Comparison of ENCODE assay signal across 11 cellular contexts in genomic region chr1:161461450-161462204, GRCh38. TPM values are rescaled to one million over a fixed set of nuclear protein-coding genes. Genes with fewer than 3 reads are reported as not detected.
DNase-seq lines count a peak whose midpoint lies in the region; ATAC-seq, FAIRE-seq and TF ChIP-seq lines count a peak whose summit lies in the region.
"Not testable (repeated sequence)": the region's sequence is repeated elsewhere in the genome, so short reads cannot be mapped to it uniquely, and the experiment has no call there.
"Had no signal": no experiment of that assay in that cellular context is flagged by ENCODE, and none has a peak within 500 bp of the region (broad histone marks: within the 10 kb centered on the region; RNA-seq: fewer than 3 reads in every experiment).

No MANE protein-coding gene starts in this region.

- not testable (repeated sequence) for H3F3A ChIP-seq in GM23338 (replicated peaks; ENCODE audit: low read depth)

- ATAC-seq in GM18520 (IDR thresholded peaks at IDR 0.05; ENCODE audit: unreplicated experiment) (peak; percentile 38), GM19467 (IDR thresholded peaks at IDR 0.05; ENCODE audit: unreplicated experiment) (peak; percentile 43), GM23338 (peak; percentile 74), HG02973 (IDR thresholded peaks at IDR 0.05; ENCODE audit: unreplicated experiment) (peak; percentile 32), HG03439 (IDR thresholded peaks at IDR 0.05; ENCODE audit: unreplicated experiment) (peak; percentile 60), Right ventricle myocardium superior (ENCODE audit: poor library complexity) (peak; percentile 27), pancreas (peak; percentile 47 to 84 (median 78))
- peak; percentile 51 for ATAC-seq in activated CD4-positive, alpha-beta T cell treated with anti-CD3 and anti-CD28 coated beads for 36 hours

- H3K27me3 ChIP-seq in GM23338 (ENCODE audit: insufficient read depth) = peaks cover 25% of the 10 kb centered on the region
- H3K27me3 ChIP-seq in pancreas = not testable (repeated sequence)

- H3K36me3 Mint-ChIP-seq in GM23338 (ENCODE audit: low read depth); activated CD4-positive, alpha-beta T cell treated with anti-CD3 and anti-CD28 coated beads for 36 hours (ENCODE audit: low read depth): not testable (repeated sequence)

- H3K4me2 ChIP-seq in GM23338 = not testable (repeated sequence)

- not testable (repeated sequence) for H4K20me1 ChIP-seq in GM23338 (replicated peaks; ENCODE audit: insufficient read depth)

- H3K36me3 ChIP-seq in GM23338 (ENCODE audit: insufficient read depth); pancreas: not testable (repeated sequence)

- CTCF ChIA-PET in activated CD4-positive, alpha-beta T cell treated with anti-CD3 and anti-CD28 coated beads for 36 hours (lab: Charles Lee) = not testable (repeated sequence)

- not testable (repeated sequence) for DNase-seq in GM23338 (ENCODE audit: low spot score); activated CD4-positive, alpha-beta T cell treated with anti-CD3 and anti-CD28 coated beads for 36 hours; Right ventricle myocardium superior; pancreas

- H3K4me1 ChIP-seq in GM23338 (ENCODE audit: insufficient read depth); pancreas: not testable (repeated sequence)

- H3K4me1 Mint-ChIP-seq in GM23338; activated CD4-positive, alpha-beta T cell treated with anti-CD3 and anti-CD28 coated beads for 36 hours: not testable (repeated sequence)

- not testable (repeated sequence) for H3K4me3 Mint-ChIP-seq in GM23338; activated CD4-positive, alpha-beta T cell treated with anti-CD3 and anti-CD28 coated beads for 36 hours

- not testable (repeated sequence) for H3K27ac ChIP-seq in GM23338 (ENCODE audit: low read depth); pancreas

- FAIRE-seq in pancreas (lab: Jason Lieb, UNC) = not testable (repeated sequence)

- not testable (repeated sequence) for H3K27ac Mint-ChIP-seq in GM23338; activated CD4-positive, alpha-beta T cell treated with anti-CD3 and anti-CD28 coated beads for 36 hours

- POLR2A ChIA-PET in activated CD4-positive, alpha-beta T cell treated with anti-CD3 and anti-CD28 coated beads for 36 hours (lab: Charles Lee) = not testable (repeated sequence)

- H3K79me2 ChIP-seq in GM23338 (replicated peaks; ENCODE audit: insufficient read depth) = not testable (repeated sequence)

- H3K9me2 ChIP-seq in GM23338 (ENCODE audit: insufficient read depth) = not testable (repeated sequence)

- WGBS in pancreas, 2 donors = no CpG with 5 or more reads among the region's 53 CpGs

- H3K27me3 Mint-ChIP-seq in GM23338 (ENCODE audit: insufficient read depth, low read depth, poor library complexity); activated CD4-positive, alpha-beta T cell treated with anti-CD3 and anti-CD28 coated beads for 36 hours: not testable (repeated sequence)

- H3K9me3 Mint-ChIP-seq in GM23338; activated CD4-positive, alpha-beta T cell treated with anti-CD3 and anti-CD28 coated beads for 36 hours (ENCODE audit: low read depth): not testable (repeated sequence)

- H3K4me3 ChIP-seq in GM23338, pancreas: not testable (repeated sequence)

- not testable (repeated sequence) for H2AFZ ChIP-seq in GM23338

- intact Hi-C loops in activated CD4-positive, alpha-beta T cell treated with anti-CD3 and anti-CD28 coated beads for 36 hours (cut with DNase I, micrococcal nuclease); Right ventricle myocardium superior (cut with DNase I); pancreas (cut with DNase I): not testable (repeated sequence)

- TF ChIP-seq CTCF in GM23338 (conservative IDR thresholded peaks at IDR 0.05; ENCODE audit: low read depth in 2 of 2); pancreas (IDR thresholded peaks at IDR 0.05): not testable (repeated sequence)

- not testable (repeated sequence) for H3K9me3 ChIP-seq in pancreas

RNA-seq across cellular contexts. Expression of gene FCGR2A, which starts 43.6 kb away (rescaled TPM):
- total RNA-seq in GM23338 (2014; rRNA removed; shearing (Covaris generic)) = 1.3 TPM in 1 of 2 replicates, not detected in the other
- polyA plus RNA-seq in GM23338 (2016; fragmentation: Nextera tagmentation; extraction: Ambion mirVana) (0.08 and 0.38 TPM in 2 replicates), pancreas (1 to 10 TPM; 2.1 to 3.1 TPM)
- not detected for total RNA-seq in activated CD4-positive, alpha-beta T cell treated with anti-CD3 and anti-CD28 coated beads for 36 hours
- total RNA-seq in Right ventricle myocardium superior (13.6 TPM), pancreas (10 to 100 TPM in 3 of 6 donors, 1 to 10 TPM in 3; 2.0 to 32.7 (median 7.6) TPM)
- total RNA-seq: CD4-positive, CD25-positive, alpha-beta regulatory T cell; chondrocyte; endodermal cell had no signal

Comparison
In these comparisons a context has a peak if more than half of its experiments do, and no peak if none do; other contexts are left out.
1. ATAC-seq: peak in every context shown above with its lines; median percentile 78 in pancreas; 74 in GM23338; 60 in HG03439; 51 in activated CD4-positive, alpha-beta T cell treated with anti-CD3 and anti-CD28 coated beads for 36 hours; 43 in GM19467; 38 in GM18520; 32 in HG02973; 27 in Right ventricle myocardium superior.